15 cellular contexts compared by ENCODE assay signal in the genomic region with DNA sequence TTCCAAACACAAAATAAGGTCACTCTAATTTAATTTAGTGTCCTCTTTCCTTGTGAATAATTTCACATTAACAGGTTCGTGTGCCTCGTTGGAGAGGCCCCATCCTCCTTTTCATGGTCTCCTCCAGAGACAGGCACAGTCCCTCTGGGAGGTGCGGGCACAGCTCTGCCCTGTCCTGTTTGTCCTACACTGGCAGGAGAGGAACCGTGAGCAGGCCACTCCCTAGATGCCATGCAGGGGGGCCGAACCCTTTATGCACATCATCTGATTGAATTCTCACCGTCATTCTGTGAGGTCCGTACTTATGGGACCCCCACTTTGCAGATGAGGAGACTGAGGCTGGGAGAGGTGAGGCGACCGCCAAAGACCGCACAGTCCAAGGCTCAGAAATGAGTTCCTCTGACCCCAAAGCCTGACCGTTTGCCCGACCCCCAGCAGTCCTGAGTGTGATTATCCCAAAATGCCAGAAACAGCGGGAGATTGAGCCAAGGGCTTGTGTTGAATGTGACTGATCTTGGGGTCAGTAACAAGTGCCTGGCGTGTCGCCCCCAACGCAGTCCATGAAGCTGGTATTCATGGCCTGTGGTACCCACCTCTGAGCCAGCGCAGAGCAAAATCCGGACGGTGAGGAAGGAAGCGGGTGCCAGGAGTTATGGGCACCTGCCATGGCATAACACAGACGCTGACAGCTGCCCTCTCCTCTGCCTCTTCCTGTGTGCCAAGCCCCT. TPM values are rescaled to one million over a fixed set of nuclear protein-coding genes. Genes with fewer than 3 reads are reported as not detected.
A peak's percentile ranks its signal among the peaks of the same experiment; 100 is the strongest.
DNase-seq lines count a peak whose midpoint lies in the region; ATAC-seq and TF ChIP-seq lines count a peak whose summit lies in the region.
"Had no signal": no experiment of that assay in that cellular context is flagged by ENCODE, and none has a peak within 500 bp of the region (broad histone marks: within the 10 kb centered on the region; RNA-seq: fewer than 3 reads in every experiment).

No MANE protein-coding gene starts in this region.

- peak overlapping the region in 9 of 11 experiments; percentile 15 to 93 (median 75); a peak in 16 of 22 replicates for H3K4me2 ChIP-seq in BLaER1 treated with 17β-estradiol and CSF1 and Interleukin-3, amounts not matched to agents 10 nM and 100 nM

- H3K36me3 ChIP-seq in BLaER1 treated with 17β-estradiol and CSF1 and Interleukin-3, amounts not matched to agents 10 nM and 100 nM, result no peaks in the 10 kb centered on the region
- no peaks in the 10 kb centered on the region for H3K36me3 ChIP-seq in lower lobe of right lung

- ATAC-seq in lower lobe of right lung, result no peak
- ATAC-seq in stimulated activated naive B cell treated with anti-CD40 and anti-IgM and Interleukin-4, amounts not matched to agents 10 μg/mL and 1 μg/mL and 100 μg/mL, for 72 hours (replicated peaks), result no peak
- no peak for ATAC-seq in HG03039 (IDR thresholded peaks at IDR 0.05; ENCODE audit: unreplicated experiment)

- no peaks in the 10 kb centered on the region for H3K9me3 Mint-ChIP-seq in stimulated activated naive B cell treated with anti-CD40 and anti-IgM and Interleukin-4, amounts not matched to agents 10 μg/mL and 1 μg/mL and 100 μg/mL, for 72 hours
- H3K9me3 Mint-ChIP-seq: CD4-positive, alpha-beta memory T cell had no signal

- peaks cover 5 to 10% of the 10 kb centered on the region in 2 donors for H3K36me3 Mint-ChIP-seq in stimulated activated naive B cell treated with anti-CD40 and anti-IgM and Interleukin-4, amounts not matched to agents 10 μg/mL and 1 μg/mL and 100 μg/mL, for 72 hours
- H3K36me3 Mint-ChIP-seq: CD4-positive, alpha-beta memory T cell had no signal

- intact Hi-C loops in lower lobe of right lung (cut with DNase I), result no loop called here

- H3K4me1 Mint-ChIP-seq in stimulated activated naive B cell treated with anti-CD40 and anti-IgM and Interleukin-4, amounts not matched to agents 10 μg/mL and 1 μg/mL and 100 μg/mL, for 72 hours, result peaks cover 32 to 66% of the 10 kb centered on the region in 2 donors
- H3K4me1 Mint-ChIP-seq: CD4-positive, alpha-beta memory T cell had no signal

- H3K9me3 ChIP-seq in BLaER1 treated with 17β-estradiol and CSF1 and Interleukin-3, amounts not matched to agents 10 nM and 100 nM (replicated peaks in 1 of 11), result no peaks in the 10 kb centered on the region
- H3K9me3 ChIP-seq in lower lobe of right lung, result no peaks in the 10 kb centered on the region
- H3K9me3 ChIP-seq: SJCRH30 had no signal

- TF ChIP-seq CTCF in VCaP (conservative IDR thresholded peaks at IDR 0.05) (no peak), lower lobe of right lung (IDR thresholded peaks at IDR 0.05) (no peak)

- no peak overlapping the region for H3K4me3 ChIP-seq in BLaER1 treated with 17β-estradiol and CSF1 and Interleukin-3, amounts not matched to agents 10 nM and 100 nM
- no peak overlapping the region for H3K4me3 ChIP-seq in lower lobe of right lung
- H3K4me3 ChIP-seq: SJCRH30 had no signal

- H3K9ac ChIP-seq in BLaER1 treated with 17β-estradiol and CSF1 and Interleukin-3, amounts not matched to agents 10 nM and 100 nM, result peak overlapping the region in 3 of 11 experiments; percentile 53 to 63 (median 55); a peak in 2 of 22 replicates

- peak; percentile 36 for DNase-seq in lower lobe of right lung
- no peak for DNase-seq in stimulated activated naive B cell treated with anti-CD40 and anti-IgM and Interleukin-4, amounts not matched to agents 10 μg/mL and 1 μg/mL and 100 μg/mL, for 72 hours
- no peak for DNase-seq in NCI-H82 (lab: John Stamatoyannopoulos, UW)
- DNase-seq in NCI-H524 (lab: John Stamatoyannopoulos, UW), result no peak
- DNase-seq: ACHN; CD4-positive, alpha-beta memory T cell; DMS79 treated with DMSO at 0.1 percent for 48 hours; GDM1; NCI-H1105 treated with DMSO at 0.1 percent for 48 hours; NCI-H187; NCI-H510A; SJCRH30 had no signal

- H3K4me3 Mint-ChIP-seq in stimulated activated naive B cell treated with anti-CD40 and anti-IgM and Interleukin-4, amounts not matched to agents 10 μg/mL and 1 μg/mL and 100 μg/mL, for 72 hours, result no peak overlapping the region
- H3K4me3 Mint-ChIP-seq: CD4-positive, alpha-beta memory T cell had no signal

- peaks cover 0 to 98% (median 47%) of the 10 kb centered on the region in 11 experiments; a peak in 14 of 22 replicates for H4K20me1 ChIP-seq in BLaER1 treated with 17β-estradiol and CSF1 and Interleukin-3, amounts not matched to agents 10 nM and 100 nM

- H3K27me3 Mint-ChIP-seq in stimulated activated naive B cell treated with anti-CD40 and anti-IgM and Interleukin-4, amounts not matched to agents 10 μg/mL and 1 μg/mL and 100 μg/mL, for 72 hours, result no peaks in the 10 kb centered on the region
- H3K27me3 Mint-ChIP-seq: CD4-positive, alpha-beta memory T cell had no signal

- H3K4me1 ChIP-seq in BLaER1 treated with 17β-estradiol and CSF1 and Interleukin-3, amounts not matched to agents 10 nM and 100 nM, result peaks cover under 1 to 100% (median 96%) of the 10 kb centered on the region in 10 experiments; a peak in 18 of 20 replicates
- H3K4me1 ChIP-seq in lower lobe of right lung, result peaks cover 12% of the 10 kb centered on the region
- H3K4me1 ChIP-seq: SJCRH30 had no signal

- H3K27me3 ChIP-seq in BLaER1 treated with 17β-estradiol and CSF1 and Interleukin-3, amounts not matched to agents 10 nM and 100 nM, result peaks cover 0 to 6% (median 0%) of the 10 kb centered on the region in 11 experiments; a peak in 1 of 22 replicates
- no peaks in the 10 kb centered on the region for H3K27me3 ChIP-seq in lower lobe of right lung (ENCODE audit: low read depth)
- H3K27me3 ChIP-seq: SJCRH30 had no signal

- H3K27ac ChIP-seq in BLaER1 treated with 17β-estradiol and CSF1 and Interleukin-3, amounts not matched to agents 10 nM and 100 nM, result peak overlapping the region in 2 of 11 experiments; percentile 26 to 58; a peak in 3 of 22 replicates
- peak overlapping the region; percentile 99 for H3K27ac ChIP-seq in VCaP
- H3K27ac ChIP-seq in lower lobe of right lung, result no peak overlapping the region
- H3K27ac ChIP-seq: SJCRH30 had no signal

- H3K27ac Mint-ChIP-seq in stimulated activated naive B cell treated with anti-CD40 and anti-IgM and Interleukin-4, amounts not matched to agents 10 μg/mL and 1 μg/mL and 100 μg/mL, for 72 hours, result peak overlapping the region; percentile 16
- H3K27ac Mint-ChIP-seq: CD4-positive, alpha-beta memory T cell had no signal

RNA-seq across cellular contexts. Expression of a gene that starts 43.5 kb away (rescaled TPM):
- 26.9 TPM for total RNA-seq in lower lobe of right lung

RNA-seq across cellular contexts. Expression of a gene that starts 46.0 kb away (rescaled TPM):
- 5.8 TPM for total RNA-seq in lower lobe of right lung
